Comparison of ENCODE assay signal across 1 cellular context in genomic region chr17:41325126-41325525, GRCh38.
TF ChIP-seq lines count a peak whose summit lies in the region.

No MANE protein-coding gene starts in this region.

TF ChIP-seq in IMR-90, 13 proteins besides CTCF, POLR2A, EP300 and RAD21:
- TF ChIP-seq BHLHE40 (IDR thresholded peaks at IDR 0.05; ENCODE audit: low read depth, low read length) (no peak), RCOR1 (IDR thresholded peaks at IDR 0.05; ENCODE audit: insufficient replicate concordance, low read length) (no peak), SMC3 (IDR thresholded peaks at IDR 0.05; ENCODE audit: low read depth, low read length) (no peak), CHD1 (IDR thresholded peaks at IDR 0.05; ENCODE audit: low read depth, low read length) (no peak), CEBPB (IDR thresholded peaks at IDR 0.05; ENCODE audit: low read depth, low read length) (no peak), RFX5 (IDR thresholded peaks at IDR 0.05; ENCODE audit: low read depth, low read length) (no peak), FOS (IDR thresholded peaks at IDR 0.05; ENCODE audit: low read depth, low read length) (no peak), NFE2L2 (IDR thresholded peaks at IDR 0.05; ENCODE audit: low read depth, low read length) (no peak)
